Comparison of ENCODE assay signal across 8 cellular contexts in genomic region chr19:48644839-48645651, GRCh38. TPM values are rescaled to one million over a fixed set of nuclear protein-coding genes. Genes with fewer than 3 reads are reported as not detected.
A peak's percentile ranks its signal among the peaks of the same experiment; 100 is the strongest.
DNase-seq lines count a peak whose midpoint lies in the region; ATAC-seq, FAIRE-seq and TF ChIP-seq lines count a peak whose summit lies in the region.

No MANE protein-coding gene starts in this region.

- H3K36me3 ChIP-seq in adipocyte (ENCODE audit: control insufficient read depth, insufficient read depth, low read length, severe bottlenecking) (no peaks in the 10 kb centered on the region), left ventricle myocardium inferior (no peaks in the 10 kb centered on the region), urinary bladder (ENCODE audit: insufficient read depth) (no peaks in the 10 kb centered on the region)

- WGBS in urinary bladder = 4% methylated on average over 26 of the region's 26 CpGs

- TF ChIP-seq POLR2A in GM12891 (IDR thresholded peaks at IDR 0.05; ENCODE audit: low read depth, low read length) = no peak

- FAIRE-seq in GM12891 (lab: Jason Lieb, UNC) = peak; percentile 75

- no peak for DNase-seq in GM12891 (ENCODE audit: insufficient read length, low spot score)
- DNase-seq in NCI-H1092 treated with DMSO at 0.1 percent for 48 hours (lab: John Stamatoyannopoulos, UW) = peak; percentile 31
- peak; percentile 62 for DNase-seq in T follicular helper cell (ENCODE audit: low read depth)
- peak; percentile 81 for DNase-seq in adipocyte (ENCODE audit: low read depth)
- DNase-seq in left ventricle myocardium inferior = peak; percentile 72
- peak; percentile 91 for DNase-seq in posterior vena cava (ENCODE audit: low spot score)

- peak overlapping the region; percentile 54 for H3K9ac ChIP-seq in adipocyte (ENCODE audit: low read length)

- no peak for TF ChIP-seq CTCF in left ventricle myocardium inferior (IDR thresholded peaks at IDR 0.05; ENCODE audit: borderline replicate concordance)

- ATAC-seq in GM19023 (IDR thresholded peaks at IDR 0.05; ENCODE audit: unreplicated experiment) = no peak

- H3K9me3 ChIP-seq in adipocyte (ENCODE audit: control insufficient read depth, low read length) = no peaks in the 10 kb centered on the region
- no peaks in the 10 kb centered on the region for H3K9me3 ChIP-seq in left ventricle myocardium inferior (replicated peaks)

- intact Hi-C loops in left ventricle myocardium inferior (cut with micrococcal nuclease) = loop anchor here (5.0 to 10.0 kb wide), 2 partner anchors 100 to 142 kb away; partner anchors contain the start of genes IZUMO1 and RASIP1
- intact Hi-C loops in posterior vena cava (cut with DNase I) = loop anchor here (5.0 to 10.0 kb wide), 2 partner anchors 190 to 342 kb away; partner anchors contain the start of gene HSD17B14 (in 1 of the 2)

- H3K4me1 ChIP-seq in adipocyte (ENCODE audit: control insufficient read depth, insufficient read depth, low read length) (peaks cover 18% of the 10 kb centered on the region), left ventricle myocardium inferior (peaks cover 24% of the 10 kb centered on the region), urinary bladder (ENCODE audit: insufficient read depth) (no peaks in the 10 kb centered on the region)

- H3K27me3 ChIP-seq in adipocyte (replicated peaks; ENCODE audit: control insufficient read depth, insufficient read depth, low read length) (peaks cover 7% of the 10 kb centered on the region), left ventricle myocardium inferior (ENCODE audit: low read depth) (no peaks in the 10 kb centered on the region)

- H3K4me3 ChIP-seq in adipocyte (ENCODE audit: low read length) (no peak overlapping the region), left ventricle myocardium inferior (peak overlapping the region; percentile 73), urinary bladder (ENCODE audit: low read depth, low read length) (peak overlapping the region; percentile 33)

- H3K27ac ChIP-seq in left ventricle myocardium inferior (replicated peaks) (peak overlapping the region; percentile 87), urinary bladder (ENCODE audit: low read depth) (peak overlapping the region; percentile 64)

TF ChIP-seq in GM12891, 5 proteins besides CTCF, POLR2A, EP300 and RAD21:
- no peak for TF ChIP-seq POU2F2 (IDR thresholded peaks at IDR 0.05; ENCODE audit: low read depth, low read length)
- TF ChIP-seq SPI1 (IDR thresholded peaks at IDR 0.05; ENCODE audit: low read depth, low read length) = no peak
- TF ChIP-seq POLR2AphosphoS5 (IDR thresholded peaks at IDR 0.05; ENCODE audit: low read depth, low read length) = no peak
- TF ChIP-seq TAF1 (IDR thresholded peaks at IDR 0.05; ENCODE audit: low read depth, low read length) = no peak
- no peak for TF ChIP-seq PAX5 (IDR thresholded peaks at IDR 0.05; ENCODE audit: insufficient read depth, low read length, severe bottlenecking)

RNA-seq across cellular contexts. Expression of gene CA11, which starts 0.9 kb away (rescaled TPM):
- 9.8 TPM for polyA plus RNA-seq in GM12891 (2012; ENCODE audit: low read depth, missing spikeins)
- total RNA-seq in left ventricle myocardium inferior (4.5 TPM), posterior vena cava (1 to 10 TPM; 4.8 to 5.7 TPM), urinary bladder (1.8 TPM)
- polyA plus RNA-seq in urinary bladder = 13.4 TPM

RNA-seq across cellular contexts. Expression of gene DBP, which starts 7.9 kb away (rescaled TPM):
- polyA plus RNA-seq in GM12891 (2012; ENCODE audit: low read depth, missing spikeins) = 6.5 TPM
- total RNA-seq in left ventricle myocardium inferior (7.9 TPM), posterior vena cava (1 to 10 TPM; 1.8 to 3.6 TPM), urinary bladder (4.6 TPM)
- 12.3 TPM for polyA plus RNA-seq in urinary bladder

RNA-seq across cellular contexts. Expression of gene SPHK2, which starts 25.7 kb away (rescaled TPM):
- 12.4 TPM for polyA plus RNA-seq in GM12891 (2012; ENCODE audit: low read depth, missing spikeins)
- total RNA-seq in left ventricle myocardium inferior (8.0 TPM), posterior vena cava (10 to 100 TPM in 1 of 2 donors, 1 to 10 TPM in 1; 8.5 to 12.1 TPM), urinary bladder (4.9 TPM)
- 22.0 TPM for polyA plus RNA-seq in urinary bladder

RNA-seq across cellular contexts. Expression of gene RPL18, which starts 26.1 kb away (rescaled TPM):
- 3,629 TPM for polyA plus RNA-seq in GM12891 (2012; ENCODE audit: low read depth, missing spikeins)
- 530 TPM for total RNA-seq in left ventricle myocardium inferior
- 100 to 1,000 TPM; 746 to 777 TPM for total RNA-seq in posterior vena cava
- total RNA-seq in urinary bladder = 1,113 TPM
- 2,167 TPM for polyA plus RNA-seq in urinary bladder

RNA-seq across cellular contexts. Expression of gene NTN5, which starts 27.8 kb away (rescaled TPM):
- polyA plus RNA-seq in GM12891 (2012; ENCODE audit: low read depth, missing spikeins) = 0.04 TPM
- total RNA-seq in left ventricle myocardium inferior = 0.11 TPM
- total RNA-seq in posterior vena cava = under 1 TPM; 0.28 to 0.38 TPM
- total RNA-seq in urinary bladder = 0.53 TPM
- polyA plus RNA-seq in urinary bladder = 0.80 TPM
